1 cellular context compared by ENCODE assay signal in the genomic region with DNA sequence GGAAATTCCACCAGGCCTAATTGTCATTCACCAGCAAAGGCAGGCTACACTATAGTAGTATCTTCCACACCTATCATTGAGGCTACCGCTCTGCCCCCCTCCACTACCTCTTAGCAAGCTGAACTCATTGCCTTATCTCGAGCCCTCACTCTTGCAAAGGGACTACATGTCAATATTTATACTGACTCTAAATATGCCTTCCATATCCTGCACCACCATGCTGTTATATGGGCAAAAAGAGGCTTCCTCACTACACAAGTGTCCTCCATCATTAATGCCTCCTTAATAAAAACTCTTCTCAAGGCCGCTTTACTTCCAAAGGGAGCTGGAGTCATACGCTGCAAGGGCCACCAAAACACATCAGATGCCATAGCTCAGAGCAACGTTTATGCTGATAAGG.
TF ChIP-seq lines count a peak whose summit lies in the region.

No MANE protein-coding gene starts in this region.

TF ChIP-seq in K562, 482 proteins besides CTCF, POLR2A, EP300 and RAD21 (continued from another document):
- TF ChIP-seq, protein P1, sequence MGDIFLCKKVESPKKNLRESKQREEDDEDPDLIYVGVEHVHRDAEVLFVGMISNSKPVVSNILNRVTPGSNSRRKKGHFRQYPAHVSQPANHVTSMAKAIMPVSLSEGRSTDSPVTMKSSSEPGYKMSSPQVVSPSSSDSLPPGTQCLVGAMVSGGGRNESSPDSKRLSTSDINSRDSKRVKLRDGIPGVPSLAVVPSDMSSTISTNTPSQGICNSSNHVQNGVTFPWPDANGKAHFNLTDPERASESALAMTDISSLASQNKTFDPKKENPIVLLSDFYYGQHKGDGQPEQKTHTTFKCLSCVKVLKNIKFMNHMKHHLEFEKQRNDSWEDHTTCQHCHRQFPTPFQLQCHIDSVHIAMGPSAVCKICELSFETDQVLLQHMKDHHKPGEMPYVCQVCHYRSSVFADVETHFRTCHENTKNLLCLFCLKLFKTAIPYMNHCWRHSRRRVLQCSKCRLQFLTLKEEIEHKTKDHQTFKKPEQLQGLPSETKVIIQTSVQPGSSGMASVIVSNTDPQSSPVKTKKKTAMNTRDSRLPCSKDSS (IDR thresholded peaks at IDR 0.05; ENCODE audit: low read depth, partially characterized antibody) = peak; percentile 88
- peak; percentile 84 to 92 for TF ChIP-seq TRIM24 (IDR thresholded peaks at IDR 0.05)
- peak; percentile 91 for TF ChIP-seq ZNF12 (CRISPR knock-in tag; IDR thresholded peaks at IDR 0.05)
TF ChIP-seq in K562: peak in this region for 12; not testable (repeated sequence) for 470.
